In the genomic region with DNA sequence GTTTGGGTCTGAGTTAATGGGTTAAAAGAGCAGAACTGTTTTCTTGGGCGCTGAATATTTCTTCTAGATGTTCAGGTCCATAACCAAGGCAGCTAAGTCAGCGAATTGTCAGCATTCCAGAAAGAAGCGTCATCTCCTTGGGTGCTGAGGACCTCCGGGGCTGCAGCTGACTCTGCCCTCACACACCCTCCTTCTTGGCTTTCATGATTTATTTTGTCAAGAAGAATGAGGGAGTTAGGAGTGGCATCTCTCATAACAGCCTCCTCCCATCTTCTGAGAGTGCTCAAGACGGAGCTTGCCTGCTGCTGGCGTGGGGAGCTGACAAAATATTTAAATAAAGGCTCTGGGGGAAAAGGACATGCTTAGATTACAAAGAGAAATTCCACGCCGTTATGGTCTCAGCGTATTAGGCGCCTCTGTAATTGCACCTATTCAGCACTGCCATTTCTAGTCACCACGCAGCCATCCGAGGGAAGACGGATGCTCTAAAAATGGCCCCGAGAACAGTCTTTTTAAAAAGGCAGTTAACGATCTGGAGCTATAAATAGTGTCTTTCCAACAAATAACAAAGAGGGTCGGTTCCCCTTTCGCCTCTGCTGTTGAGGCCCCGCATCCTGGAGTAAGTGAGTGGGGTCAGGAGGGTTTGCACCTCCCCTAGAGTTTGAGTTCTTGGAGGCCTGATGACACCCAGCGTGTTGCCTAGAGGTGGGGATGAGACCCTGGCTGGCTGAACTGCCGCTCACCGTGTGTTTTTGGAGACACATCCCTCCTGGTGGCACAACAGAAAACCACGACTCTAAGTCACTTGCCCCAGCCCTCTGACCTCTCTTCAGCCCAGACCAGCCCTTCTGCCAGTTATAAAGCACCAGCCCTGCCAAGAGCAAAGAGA, we compare ENCODE assay signal across 9 cellular contexts.
DNase-seq lines count a peak whose midpoint lies in the region; ATAC-seq, FAIRE-seq and TF ChIP-seq lines count a peak whose summit lies in the region.
"Had no signal": no experiment of that assay in that cellular context is flagged by ENCODE, and none has a peak within 500 bp of the region (broad histone marks: within the 10 kb centered on the region; RNA-seq: fewer than 3 reads in every experiment).

No MANE protein-coding gene starts in this region.

- no peaks in the 10 kb centered on the region for H3K27me3 ChIP-seq in HepG2 (ENCODE audit: control insufficient read depth in 1 of 2, insufficient read depth in 2 of 2, low read length in 2 of 2)
- H3K27me3 ChIP-seq in right lobe of liver = no peaks in the 10 kb centered on the region
- no peaks in the 10 kb centered on the region for H3K27me3 ChIP-seq in hepatocyte
- H3K27me3 ChIP-seq in vagina = no peaks in the 10 kb centered on the region

- no peak overlapping the region for H2AFZ ChIP-seq in HepG2 (ENCODE audit: low read length)
- H2AFZ ChIP-seq in hepatocyte = no peak overlapping the region

- 94% methylated on average over 22 of the region's 22 CpGs for WGBS in HepG2 (ENCODE audit: low lambda C conversion rate)
- WGBS in right lobe of liver (ENCODE audit: insufficient coverage, low coverage, low lambda C conversion rate, missing lambda C conversion rate) = 67% methylated on average over 14 of the region's 22 CpGs
- whole genome bisulfite sequencing in hepatocyte (ENCODE audit: low lambda C conversion rate, missing lambda C conversion rate) = 70% methylated on average over 22 of the region's 22 CpGs

- no peak overlapping the region for H3K9ac ChIP-seq in HepG2 (ENCODE audit: insufficient read depth, low read depth, low read length)

- POLR2A ChIA-PET in HepG2 (lab: Yijun Ruan, JAX) = no interaction called here

- peaks cover 7% of the 10 kb centered on the region for H3K79me2 ChIP-seq in HepG2 (ENCODE audit: insufficient read depth, low read length)
- peaks cover 26% of the 10 kb centered on the region for H3K79me2 ChIP-seq in hepatocyte

- TF ChIP-seq CTCF in HepG2 (CRISPR knock-in tag; IDR thresholded peaks at IDR 0.05) (no peak), right lobe of liver (IDR thresholded peaks at IDR 0.05) (no peak), hepatocyte (IDR thresholded peaks at IDR 0.05; ENCODE audit: poor library complexity) (no peak), vagina (IDR thresholded peaks at IDR 0.05) (no peak)

- TF ChIP-seq POLR2A in HepG2 (IDR thresholded peaks at IDR 0.05; ENCODE audit: insufficient read depth in 1 of 2, low read depth in 2 of 2, low read length in 2 of 2) (no peak), right lobe of liver (IDR thresholded peaks at IDR 0.05) (no peak), vagina (IDR thresholded peaks at IDR 0.05) (no peak)

- intact Hi-C loops in HepG2 (cut with micrococcal nuclease; ENCODE audit: unreplicated experiment) = no loop called here
- intact Hi-C loops in right lobe of liver (cut with DNase I) = no loop called here
- intact Hi-C loops in vagina (cut with DNase I) = no loop called here

- no peak for FAIRE-seq in HepG2 (lab: Jason Lieb, UNC)

- H4K20me1 ChIP-seq in HepG2 (ENCODE audit: insufficient read depth, low read length) (no peaks in the 10 kb centered on the region), hepatocyte (ENCODE audit: insufficient read depth, poor library complexity, severe bottlenecking) (no peaks in the 10 kb centered on the region)

- DNase-seq in HepG2 (ENCODE audit: low spot score) (no peak), right lobe of liver (no peak), hepatocyte (ENCODE audit: low spot score) (peak; percentile 66), vagina (ENCODE audit: extremely low spot score in 2 of 2) (no peak)
- DNase-seq: NCI-H510A treated with DMSO at 0.1 percent for 48 hours had no signal

- TF ChIP-seq RAD21 in HepG2 (CRISPR knock-in tag; IDR thresholded peaks at IDR 0.05) = no peak

- no peak for ATAC-seq in HepG2
- no peak for ATAC-seq in right lobe of liver
- peak; percentile 43; the same call in 2 of the 3 replicates for ATAC-seq in SK-N-SH treated with all-trans-retinoic acid at 6 μM for 48 hours
- ATAC-seq in GM19035 (IDR thresholded peaks at IDR 0.05; ENCODE audit: unreplicated experiment) = no peak
- no peak for ATAC-seq in HG02571 (IDR thresholded peaks at IDR 0.05; ENCODE audit: unreplicated experiment)
- no peak for ATAC-seq in HG03378 (IDR thresholded peaks at IDR 0.05; ENCODE audit: unreplicated experiment)

- H3K4me1 ChIP-seq in HepG2 (ENCODE audit: insufficient read depth, low read length) (peaks cover 75% of the 10 kb centered on the region), right lobe of liver (peaks cover 0 to 9% (median 0%) of the 10 kb centered on the region in 4 donors), hepatocyte (ENCODE audit: insufficient read depth) (peaks cover 65% of the 10 kb centered on the region), vagina (peaks cover 20% of the 10 kb centered on the region)

- H3K36me3 ChIP-seq in HepG2 (replicated peaks in 1 of 2; ENCODE audit: control insufficient read depth in 1 of 2, insufficient read depth in 2 of 2, low read length in 2 of 2) (peaks cover 0 to 16% of the 10 kb centered on the region in 2 experiments; a peak in 3 of 5 replicates), right lobe of liver (no peaks in the 10 kb centered on the region), hepatocyte (replicated peaks; ENCODE audit: insufficient read depth, low read depth) (no peaks in the 10 kb centered on the region), vagina (no peaks in the 10 kb centered on the region)

- no peak overlapping the region for H3K27ac ChIP-seq in HepG2 (ENCODE audit: extremely low read length, insufficient read depth, low read length)
- no peak overlapping the region for H3K27ac ChIP-seq in right lobe of liver
- H3K27ac ChIP-seq in hepatocyte = peak overlapping the region; percentile 77
- H3K27ac ChIP-seq in vagina = no peak overlapping the region

- H3K4me2 ChIP-seq in HepG2 (ENCODE audit: low read depth, low read length) = no peak overlapping the region
- H3K4me2 ChIP-seq in hepatocyte = peak overlapping the region; percentile 39

- BruUV-seq in HepG2 (replicated peaks; lab: Mats Ljungman, UMichigan) = no TSS peak

- in situ Hi-C loops in HepG2 (cut with HindIII; ENCODE audit: extremely low pct_ligation_motif_present, low pct_unique_long_range_greater_than_20kb) = no loop called here

- H3K4me3 ChIP-seq in HepG2 (replicated peaks in 1 of 3; ENCODE audit: insufficient read depth in 1 of 3, low read depth in 2 of 3, low read length in 3 of 3) (no peak overlapping the region), right lobe of liver (no peak overlapping the region), hepatocyte (no peak overlapping the region), vagina (no peak overlapping the region)

- CTCF ChIA-PET in HepG2 (lab: Yijun Ruan, JAX; ENCODE audit: low intra/inter-chr PET ratio, low total read pairs) = no interaction called here

- H3K9me2 ChIP-seq in hepatocyte (replicated peaks; ENCODE audit: insufficient read depth) = no peaks in the 10 kb centered on the region

- TF ChIP-seq EP300 in HepG2 (IDR thresholded peaks at IDR 0.05; ENCODE audit: low read depth in 2 of 2, low read length in 2 of 2) (no peak), HepG2 (CRISPR knock-in tag; IDR thresholded peaks at IDR 0.05; ENCODE audit: borderline replicate concordance) (no peak)

- H3K9me3 ChIP-seq in HepG2 (ENCODE audit: low read length) (no peaks in the 10 kb centered on the region), right lobe of liver (no peaks in the 10 kb centered on the region), hepatocyte (ENCODE audit: low read depth) (no peaks in the 10 kb centered on the region), vagina (no peaks in the 10 kb centered on the region)

TF ChIP-seq in HepG2, 621 proteins besides CTCF, POLR2A, EP300 and RAD21 (continues in another document):
- TF ChIP-seq MAFK (conservative IDR thresholded peaks at IDR 0.05 in 1 of 2, IDR thresholded peaks at IDR 0.05 in 1 of 2; ENCODE audit: low read length in 2 of 2) (peak; percentile 81 to 83), ATF7 (IDR thresholded peaks at IDR 0.05) (no peak), ATF7 (CRISPR knock-in tag; IDR thresholded peaks at IDR 0.05) (no peak), ZNF616 (CRISPR knock-in tag; IDR thresholded peaks at IDR 0.05; ENCODE audit: low read depth) (no peak), DR1 (CRISPR knock-in tag; IDR thresholded peaks at IDR 0.05) (no peak), ZNF143 (CRISPR knock-in tag; IDR thresholded peaks at IDR 0.05) (no peak), POGZ (CRISPR knock-in tag; IDR thresholded peaks at IDR 0.05) (no peak), DPF2 (CRISPR knock-in tag; IDR thresholded peaks at IDR 0.05; ENCODE audit: borderline replicate concordance, low read depth) (no peak), RBM22 (optimal IDR thresholded peaks at IDR 0.05; ENCODE audit: low read length) (peak; percentile 5), MAFF (IDR thresholded peaks at IDR 0.05; ENCODE audit: low read depth, low read length) (peak; percentile 82), ZNF232 (CRISPR knock-in tag; IDR thresholded peaks at IDR 0.05; ENCODE audit: borderline replicate concordance) (no peak)

TF ChIP-seq in SK-N-SH treated with all-trans-retinoic acid at 6 μM for 48 hours, 23 proteins besides CTCF, POLR2A, EP300 and RAD21 (continues in another document):
- TF ChIP-seq ZFP30 (CRISPR knock-in tag; IDR thresholded peaks at IDR 0.05) (no peak), TCF4 (CRISPR knock-in tag; IDR thresholded peaks at IDR 0.05; ENCODE audit: borderline replicate concordance) (no peak), RARB (CRISPR knock-in tag; IDR thresholded peaks at IDR 0.05) (no peak)
- TF ChIP-seq, protein P1, sequence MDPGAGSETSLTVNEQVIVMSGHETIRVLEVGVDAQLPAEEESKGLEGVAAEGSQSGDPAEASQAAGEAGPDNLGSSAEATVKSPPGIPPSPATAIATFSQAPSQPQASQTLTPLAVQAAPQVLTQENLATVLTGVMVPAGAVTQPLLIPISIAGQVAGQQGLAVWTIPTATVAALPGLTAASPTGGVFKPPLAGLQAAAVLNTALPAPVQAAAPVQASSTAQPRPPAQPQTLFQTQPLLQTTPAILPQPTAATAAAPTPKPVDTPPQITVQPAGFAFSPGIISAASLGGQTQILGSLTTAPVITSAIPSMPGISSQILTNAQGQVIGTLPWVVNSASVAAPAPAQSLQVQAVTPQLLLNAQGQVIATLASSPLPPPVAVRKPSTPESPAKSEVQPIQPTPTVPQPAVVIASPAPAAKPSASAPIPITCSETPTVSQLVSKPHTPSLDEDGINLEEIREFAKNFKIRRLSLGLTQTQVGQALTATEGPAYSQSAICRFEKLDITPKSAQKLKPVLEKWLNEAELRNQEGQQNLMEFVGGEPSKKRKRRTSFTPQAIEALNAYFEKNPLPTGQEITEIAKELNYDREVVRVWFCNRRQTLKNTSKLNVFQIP (CRISPR knock-in tag; IDR thresholded peaks at IDR 0.05; ENCODE audit: borderline replicate concordance, low read depth) = no peak
